Comparison of ENCODE assay signal across 17 cellular contexts in genomic region chr14:94099006-94099405, GRCh38.
"Had no signal": no experiment of that assay in that cellular context is flagged by ENCODE, and none has a peak within 500 bp of the region (broad histone marks: within the 10 kb centered on the region; RNA-seq: fewer than 3 reads in every experiment).

No MANE protein-coding gene starts in this region.

- H3K4me1 ChIP-seq: pancreas, sigmoid colon, upper lobe of right lung had no signal

- H3K27me3 ChIP-seq: hepatocyte, neutrophil, pancreas, sigmoid colon, upper lobe of right lung had no signal

- H3K9me3 ChIP-seq: neutrophil, pancreas, sigmoid colon, thoracic aorta, upper lobe of right lung had no signal

- H3K36me3 ChIP-seq: neutrophil, pancreas, thoracic aorta, upper lobe of right lung had no signal

- FAIRE-seq: pancreas had no signal

- ATAC-seq: pancreas; stimulated activated naive B cell treated with anti-CD40 and anti-IgM and Interleukin-4, amounts not matched to agents 10 μg/mL and 1 μg/mL and 100 μg/mL, for 72 hours; upper lobe of right lung had no signal

- H3K27ac ChIP-seq: hepatocyte, neutrophil, pancreas, sigmoid colon, thoracic aorta, upper lobe of right lung had no signal

- H3K4me1 Mint-ChIP-seq: memory B cell; stimulated activated naive B cell treated with anti-CD40 and anti-IgM and Interleukin-4, amounts not matched to agents 10 μg/mL and 1 μg/mL and 100 μg/mL, for 72 hours had no signal

- H3K4me3 ChIP-seq: hepatocyte, pancreas, sigmoid colon, thoracic aorta, upper lobe of right lung had no signal

- H3K4me3 Mint-ChIP-seq: activated T-helper 1 cell treated with anti-CD3 and anti-CD28 coated beads, Interleukin-12 subunit alpha, Interleukin-12 subunit beta, Interleukin-2, Interleukin-4 antibody, amounts not matched to agents 30 ng/mL and 10 ng/mL and 1 ng/mL, durations not matched to agents 14 hours and 24 hours and 36 hours; memory B cell; stimulated activated naive B cell treated with anti-CD40 and anti-IgM and Interleukin-4, amounts not matched to agents 10 μg/mL and 1 μg/mL and 100 μg/mL, for 72 hours had no signal

- H3K27me3 Mint-ChIP-seq: memory B cell; naive B cell; stimulated activated naive B cell treated with anti-CD40 and anti-IgM and Interleukin-4, amounts not matched to agents 10 μg/mL and 1 μg/mL and 100 μg/mL, for 72 hours had no signal

- DNase-seq: activated CD4-positive, alpha-beta T cell treated with anti-CD3 and anti-CD28 coated beads, Interleukin-2, amount 50 U/mL, for 1 hour; activated CD4-positive, CD25-positive, alpha-beta regulatory T cell treated with anti-CD3 and anti-CD28 coated beads, Interleukin-2, amount 50 U/mL, for 72 hours; activated naive CD4-positive, alpha-beta T cell treated with Interleukin-2 at 50 U/mL for 16 hours; cerebellar nuclear complex; effector memory CD4-positive, alpha-beta T cell; naive B cell; pancreas; sigmoid colon; stimulated activated CD4-positive, alpha-beta T cell treated with anti-CD3 and anti-CD28 coated beads, Interleukin-4, amount 100 ng/mL, for 4 hours; stimulated activated naive B cell treated with anti-CD40 and anti-IgM and Interleukin-4, amounts not matched to agents 10 μg/mL and 1 μg/mL and 100 μg/mL, for 72 hours; T1000; upper lobe of right lung had no signal

- H3K9me3 Mint-ChIP-seq: activated T-helper 1 cell treated with anti-CD3 and anti-CD28 coated beads, Interleukin-12 subunit alpha, Interleukin-12 subunit beta, Interleukin-2, Interleukin-4 antibody, amounts not matched to agents 30 ng/mL and 10 ng/mL and 1 ng/mL, durations not matched to agents 14 hours and 24 hours and 36 hours; memory B cell; naive B cell; stimulated activated naive B cell treated with anti-CD40 and anti-IgM and Interleukin-4, amounts not matched to agents 10 μg/mL and 1 μg/mL and 100 μg/mL, for 72 hours had no signal

- H3K36me3 Mint-ChIP-seq: naive B cell had no signal

- H3K27ac Mint-ChIP-seq: activated T-helper 1 cell treated with anti-CD3 and anti-CD28 coated beads, Interleukin-12 subunit alpha, Interleukin-12 subunit beta, Interleukin-2, Interleukin-4 antibody, amounts not matched to agents 30 ng/mL and 10 ng/mL and 1 ng/mL, durations not matched to agents 14 hours and 24 hours and 36 hours; memory B cell; stimulated activated naive B cell treated with anti-CD40 and anti-IgM and Interleukin-4, amounts not matched to agents 10 μg/mL and 1 μg/mL and 100 μg/mL, for 72 hours had no signal
